Comparison of ENCODE assay signal across 8 cellular contexts in the genomic region with DNA sequence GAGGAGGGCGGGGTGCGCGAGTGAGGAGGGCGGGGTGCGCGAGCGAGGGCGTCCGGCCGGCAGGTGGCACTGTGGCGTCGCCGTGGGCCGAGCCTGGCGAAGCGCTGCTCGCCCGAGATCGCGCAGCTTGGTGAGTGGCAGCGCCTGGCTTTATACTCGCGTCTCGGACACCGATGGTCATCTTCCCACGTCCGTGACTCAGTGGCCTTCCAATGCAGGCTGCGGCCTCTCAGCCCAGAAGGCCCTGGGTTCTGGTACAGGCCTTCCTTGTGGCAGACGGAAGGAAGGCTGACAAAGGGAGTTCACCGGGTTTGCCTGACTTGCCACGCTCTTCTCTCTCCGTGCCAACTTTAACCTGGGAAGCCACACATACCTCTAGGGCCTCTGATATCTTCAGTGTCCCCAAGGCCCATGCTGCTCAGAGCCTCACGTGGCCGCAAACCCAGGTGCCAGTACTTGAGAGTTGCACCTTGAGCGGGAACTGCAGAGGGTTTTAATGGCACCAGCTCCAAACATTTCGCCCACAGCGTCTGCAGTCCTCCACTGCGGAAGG.
A peak's percentile ranks its signal among the peaks of the same experiment; 100 is the strongest.
DNase-seq lines count a peak whose midpoint lies in the region; ATAC-seq, FAIRE-seq and TF ChIP-seq lines count a peak whose summit lies in the region.

No MANE protein-coding gene starts in this region.

- H3K36me3 ChIP-seq in kidney (ENCODE audit: control insufficient read depth in 1 of 2, insufficient read depth in 2 of 2, low read length in 2 of 2) = no peaks in the 10 kb centered on the region

- peak; percentile 75 for DNase-seq in ELR (ENCODE audit: low read depth)
- peak; percentile 44 for DNase-seq in KG1 (lab: John Stamatoyannopoulos, UW)
- peak; percentile 76 for DNase-seq in activated CD4-positive, CD25-positive, alpha-beta regulatory T cell treated with anti-CD3 and anti-CD28 coated beads, Interleukin-2, amount 50 U/mL, for 16 hours (ENCODE audit: low read depth, low spot score)
- DNase-seq in central memory CD4-positive, alpha-beta T cell = peak; percentile 84
- DNase-seq in kidney = peak; percentile 94
- DNase-seq in stimulated activated CD4-positive, alpha-beta T cell treated with anti-CD3 and anti-CD28 coated beads, Interleukin-15, amount 100 ng/mL, for 1 hour (ENCODE audit: low read depth in 1 of 2, low spot score in 1 of 2) = peak; percentile 80 to 83
- no peak for DNase-seq in OCI-M2 (lab: John Stamatoyannopoulos, UW; ENCODE audit: unreplicated experiment)

- FAIRE-seq in kidney (lab: Jason Lieb, UNC) = no peak

- H3K4me1 ChIP-seq in kidney (ENCODE audit: control insufficient read depth in 1 of 2, insufficient read depth in 1 of 2, low read depth in 1 of 2, low read length in 2 of 2) = peaks cover 6 to 8% of the 10 kb centered on the region in 2 donors

- peak overlapping the region; percentile 79 to 87 for H3K27ac ChIP-seq in kidney (ENCODE audit: low read depth in 2 of 2, low read length in 2 of 2)

- intact Hi-C loops in kidney (cut with DNase I) = no loop called here

- peak overlapping the region; percentile 71 to 87 for H3K9ac ChIP-seq in kidney (ENCODE audit: low read length in 2 of 2)

- peak overlapping the region; percentile 74 to 77 for H3K4me3 ChIP-seq in kidney (ENCODE audit: low read length in 2 of 2)

- no peaks in the 10 kb centered on the region for H3K9me3 ChIP-seq in kidney (ENCODE audit: control insufficient read depth in 1 of 2, low read length in 2 of 2)

- TF ChIP-seq CTCF in kidney (IDR thresholded peaks at IDR 0.05; ENCODE audit: borderline replicate concordance, extremely low read depth, insufficient read depth) = peak; percentile 82

- peak; percentile 90 for ATAC-seq in GM21717 (IDR thresholded peaks at IDR 0.05; ENCODE audit: unreplicated experiment)
